Comparison of ENCODE assay signal across 23 cellular contexts in the genomic region with DNA sequence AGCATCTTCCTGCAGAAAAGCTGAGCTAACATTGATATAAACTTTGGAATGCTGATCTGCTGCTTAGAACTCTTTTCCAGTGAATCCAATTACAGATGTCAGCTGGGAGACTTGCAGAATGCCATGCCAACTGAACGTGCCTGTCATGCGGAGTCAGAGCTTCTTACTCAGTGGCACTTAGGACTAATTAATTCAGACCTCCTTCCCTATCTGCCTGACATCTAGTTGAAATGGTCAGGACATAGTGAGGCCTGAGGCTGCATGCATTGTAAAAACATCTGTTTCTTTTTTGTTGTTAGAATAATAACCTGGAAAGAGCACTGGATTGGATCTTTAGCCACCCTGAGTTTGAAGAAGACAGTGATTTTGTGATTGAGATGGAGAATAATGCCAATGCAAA.
"Had no signal": no experiment of that assay in that cellular context is flagged by ENCODE, and none has a peak within 500 bp of the region (broad histone marks: within the 10 kb centered on the region; RNA-seq: fewer than 3 reads in every experiment).

No MANE protein-coding gene starts in this region.

- ATAC-seq: mucosa of descending colon; psoas muscle; right lobe of liver; stimulated activated effector memory CD8-positive, alpha-beta T cell treated with anti-CD3 and anti-CD28 coated beads, Interleukin-12 subunit alpha, Interleukin-12 subunit beta, amount 100 ng/mL, for 72 hours had no signal

- H3K4me3 ChIP-seq: cardiac muscle cell, mucosa of descending colon, psoas muscle, right lobe of liver, smooth muscle cell, stomach, vagina had no signal

- H3K27ac ChIP-seq: cardiac muscle cell, psoas muscle, right lobe of liver, stomach, vagina, VCaP had no signal

- H3K9me3 ChIP-seq: mucosa of descending colon, psoas muscle, right lobe of liver, stomach, vagina had no signal

- H3K27me3 Mint-ChIP-seq: activated naive CD8-positive, alpha-beta T cell; naive B cell had no signal

- H3K27me3 ChIP-seq: cardiac muscle cell, right lobe of liver, stomach, vagina had no signal

- H3K4me3 Mint-ChIP-seq: activated naive CD8-positive, alpha-beta T cell; activated T-helper 1 cell treated with anti-CD3 and anti-CD28 coated beads, Interleukin-12 subunit alpha, Interleukin-12 subunit beta, Interleukin-2, Interleukin-4 antibody, amounts not matched to agents 30 ng/mL and 10 ng/mL and 1 ng/mL, durations not matched to agents 14 hours and 24 hours and 36 hours; naive B cell; stimulated activated effector memory CD8-positive, alpha-beta T cell treated with anti-CD3 and anti-CD28 coated beads, Interleukin-12 subunit alpha, Interleukin-12 subunit beta, amount 100 ng/mL, for 72 hours had no signal

- DNase-seq: activated CD4-positive, alpha-beta T cell treated with anti-CD3 and anti-CD28 coated beads, Interleukin-2, amount 50 U/mL, for 1 hour; activated CD4-positive, CD25-positive, alpha-beta regulatory T cell treated with anti-CD3 and anti-CD28 coated beads, Interleukin-2, amount 50 U/mL, for 72 hours; activated gamma-delta T cell treated with Interleukin-2 at 50 U/mL for 16 hours; dermis blood vessel endothelial cell; effector memory CD4-positive, alpha-beta T cell; foreskin melanocyte; mesenchymal stem cell; mucosa of descending colon; naive B cell; psoas muscle; right lobe of liver; stimulated activated CD4-positive, alpha-beta T cell treated with anti-CD3 and anti-CD28 coated beads, Interleukin-4, amount 100 ng/mL, for 1 hour; stomach; T1000; trophoblast cell had no signal

- H3K9me3 Mint-ChIP-seq: activated T-helper 1 cell treated with anti-CD3 and anti-CD28 coated beads, Interleukin-12 subunit alpha, Interleukin-12 subunit beta, Interleukin-2, Interleukin-4 antibody, amounts not matched to agents 30 ng/mL and 10 ng/mL and 1 ng/mL, durations not matched to agents 14 hours and 24 hours and 36 hours; stimulated activated effector memory CD8-positive, alpha-beta T cell treated with anti-CD3 and anti-CD28 coated beads, Interleukin-12 subunit alpha, Interleukin-12 subunit beta, amount 100 ng/mL, for 72 hours had no signal

- H3K4me1 ChIP-seq: psoas muscle, right lobe of liver, stomach, vagina had no signal

- FAIRE-seq: keratinocyte had no signal

- H3K4me1 Mint-ChIP-seq: stimulated activated effector memory CD8-positive, alpha-beta T cell treated with anti-CD3 and anti-CD28 coated beads, Interleukin-12 subunit alpha, Interleukin-12 subunit beta, amount 100 ng/mL, for 72 hours had no signal
